16 cellular contexts compared by ENCODE assay signal in genomic region chr5:7762267-7762666, GRCh38.
A peak's percentile ranks its signal among the peaks of the same experiment; 100 is the strongest.
DNase-seq lines count a peak whose midpoint lies in the region; TF ChIP-seq lines count a peak whose summit lies in the region.
"Had no signal": no experiment of that assay in that cellular context is flagged by ENCODE, and none has a peak within 500 bp of the region (broad histone marks: within the 10 kb centered on the region; RNA-seq: fewer than 3 reads in every experiment).

No MANE protein-coding gene starts in this region.

- H3K36me3 ChIP-seq in H7 (replicated peaks; ENCODE audit: control insufficient read depth, insufficient read depth, low read length): peaks cover 9% of the 10 kb centered on the region
- H3K36me3 ChIP-seq: BLaER1 had no signal

- H3K4me3 ChIP-seq in H7 (ENCODE audit: insufficient read depth, low read depth, low read length): no peak overlapping the region
- H3K4me3 ChIP-seq: BLaER1, PC-9 had no signal

- TF ChIP-seq CTCF in GM10266 (IDR thresholded peaks at IDR 0.05; ENCODE audit: control insufficient read depth, insufficient read depth, low read depth, missing control alignments): peak; percentile 47

- DNase-seq in GM10266 (ENCODE audit: extremely low spot score) (no peak), H7 (peak; percentile 73), NCI-H526 (lab: John Stamatoyannopoulos, UW) (peak; percentile 76 to 84), iPS-NIHi7 (ENCODE audit: extremely low spot score) (peak; percentile 47), cardiac septum (ENCODE audit: low spot score) (no peak), NCI-H446 (lab: John Stamatoyannopoulos, UW) (no peak), cerebellum (ENCODE audit: low spot score) (no peak)
- no peak for DNase-seq in effector CD4-positive, alpha-beta T cell
- DNase-seq: activated CD8-positive, alpha-beta memory T cell treated with anti-CD3 and anti-CD28 coated beads for 24 hours; dermis blood vessel endothelial cell; left ventricle myocardium superior; NCI-H1105; stimulated activated naive B cell treated with anti-CD40 and anti-IgM and Interleukin-4, amounts not matched to agents 10 μg/mL and 1 μg/mL and 100 μg/mL, for 72 hours; T-helper 2 cell had no signal

- intact Hi-C loops in cardiac septum (cut with DNase I): no loop called here

- no peaks in the 10 kb centered on the region for H3K27me3 ChIP-seq in H7 (ENCODE audit: control insufficient read depth, insufficient read depth, low read length)
- H3K27me3 ChIP-seq: BLaER1 had no signal

Comparison
In these comparisons a context has a peak if more than half of its experiments do, and no peak if none do; other contexts are left out.
1. DNase-seq: peak in H7 (single experiment), NCI-H526 (2 of 2) and iPS-NIHi7 (single experiment); none in GM10266 (single experiment), effector CD4-positive, alpha-beta T cell (single experiment), cardiac septum (single experiment), NCI-H446 (0 of 2) and cerebellum (single experiment).